In genomic region chr4:65358914-65359313, GRCh38 we compare ENCODE assay signal across 9 cellular contexts.
"Had no signal": no experiment of that assay in that cellular context is flagged by ENCODE, and none has a peak within 500 bp of the region (broad histone marks: within the 10 kb centered on the region; RNA-seq: fewer than 3 reads in every experiment).

No MANE protein-coding gene starts in this region.

- H3K4me3 Mint-ChIP-seq: GM23338, H9 had no signal

- H3K9ac ChIP-seq: KMS-11 had no signal

- H3K27ac Mint-ChIP-seq: H9 had no signal

- FAIRE-seq: H1, H54, HTR-8/SVneo had no signal

- H3K27ac ChIP-seq: KMS-11 had no signal

- H3K4me3 ChIP-seq: GM23338 had no signal

- H3K9me3 Mint-ChIP-seq: GM23338, H9 had no signal

- ATAC-seq: GM23338 had no signal

- DNase-seq: H9, HCEC 1CT, Karpas-422, KBM-7 had no signal

- H3K4me2 ChIP-seq: GM23338, KMS-11 had no signal

- H3K4me1 Mint-ChIP-seq: H9 had no signal

- H2AFZ ChIP-seq: GM23338 had no signal
